Comparison of ENCODE assay signal across 1 cellular context in genomic region chr19:10643968-10644290, GRCh38.
TF ChIP-seq lines count a peak whose summit lies in the region.

No MANE protein-coding gene starts in this region.

TF ChIP-seq in HCT116, 20 proteins besides CTCF, POLR2A, EP300 and RAD21 (continued from another document):
- TF ChIP-seq ZBTB33 (IDR thresholded peaks at IDR 0.05; ENCODE audit: extremely low read depth, insufficient replicate concordance, low read length), result no peak
TF ChIP-seq in HCT116: peak in this region for 0.
